25 cellular contexts compared by ENCODE assay signal in the genomic region with DNA sequence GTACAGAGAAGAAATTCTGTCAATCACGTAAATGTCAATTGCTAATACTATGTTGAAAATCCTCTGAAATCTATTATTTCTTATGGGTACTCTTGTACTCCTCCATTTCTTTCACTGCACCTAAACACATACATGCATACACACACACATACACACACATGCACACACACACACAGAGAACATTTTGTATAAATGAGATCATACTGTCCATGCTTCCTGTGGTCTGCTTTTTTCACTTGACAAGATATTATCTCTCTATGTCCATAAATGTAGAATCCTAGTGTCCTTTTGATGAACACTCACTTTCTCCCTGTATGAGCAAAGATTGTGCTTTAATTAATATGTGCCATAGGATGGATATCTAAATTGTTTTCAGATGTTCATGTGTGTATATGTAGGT. TPM values are rescaled to one million over a fixed set of nuclear protein-coding genes. Genes with fewer than 3 reads are reported as not detected.
"Had no signal": no experiment of that assay in that cellular context is flagged by ENCODE, and none has a peak within 500 bp of the region (broad histone marks: within the 10 kb centered on the region; RNA-seq: fewer than 3 reads in every experiment).

No MANE protein-coding gene starts in this region.

- H3K4me1 ChIP-seq: breast epithelium, colonic mucosa, esophagus squamous epithelium, gastroesophageal sphincter, heart left ventricle, upper lobe of left lung had no signal

- H3K27ac Mint-ChIP-seq: activated naive CD8-positive, alpha-beta T cell treated with anti-CD3 and anti-CD28 coated beads for 36 hours; effector memory CD8-positive, alpha-beta T cell; natural killer cell treated with Interleukin-12 subunit alpha and Interleukin-12 subunit beta and Interleukin-15 and Interleukin-18, amount 100 ng/mL, for 72 hours; T-cell had no signal

- ATAC-seq: effector memory CD8-positive, alpha-beta T cell; gastroesophageal sphincter; heart left ventricle; left lobe of liver; natural killer cell treated with Interleukin-12 subunit alpha and Interleukin-12 subunit beta and Interleukin-15 and Interleukin-18, amount 100 ng/mL, for 72 hours; right cardiac atrium; stimulated activated naive CD8-positive, alpha-beta T cell treated with anti-CD3 and anti-CD28 coated beads, Interleukin-15, Interleukin-2, amounts not matched to agents 100 U/mL and 50 U/mL, for 24 hours; T-cell had no signal

- DNase-seq: activated CD4-positive, alpha-beta T cell treated with anti-CD3 and anti-CD28 coated beads for 4 hours; activated CD4-positive, alpha-beta T cell treated with anti-CD3 and anti-CD28 coated beads, Interleukin-2, amount 50 U/mL, for 48 hours; activated CD4-positive, CD25-positive, alpha-beta regulatory T cell; activated naive CD4-positive, alpha-beta T cell treated with Interleukin-2 at 50 U/mL for 16 hours; activated naive CD8-positive, alpha-beta T cell treated with anti-CD3 and anti-CD28 coated beads for 36 hours; activated T-cell treated with anti-CD3 and anti-CD28 coated beads, Interleukin-2, amount 50 U/mL, for 48 hours; colonic mucosa; dorsolateral prefrontal cortex; effector memory CD8-positive, alpha-beta T cell; esophagus squamous epithelium; heart left ventricle; midbrain; right cardiac atrium; stimulated activated CD4-positive, alpha-beta T cell treated with anti-CD3 and anti-CD28 coated beads, Interleukin-12 subunit alpha, Interleukin-12 subunit beta, amount 100 ng/mL, for 4 hours; stimulated activated CD4-positive, alpha-beta T cell treated with anti-CD3 and anti-CD28 coated beads, Interleukin-4, amount 100 ng/mL, for 4 hours; stimulated activated naive CD8-positive, alpha-beta T cell treated with anti-CD3 and anti-CD28 coated beads, Interleukin-15, Interleukin-2, amounts not matched to agents 100 U/mL and 50 U/mL, for 24 hours; T-cell; T1000; upper lobe of left lung had no signal

- H3K4me3 ChIP-seq: breast epithelium, colonic mucosa, dorsolateral prefrontal cortex, esophagus squamous epithelium, gastroesophageal sphincter, heart left ventricle, lung, upper lobe of left lung had no signal

- H3K27me3 Mint-ChIP-seq: effector memory CD8-positive, alpha-beta T cell had no signal

- H3K4me1 Mint-ChIP-seq: activated naive CD8-positive, alpha-beta T cell treated with anti-CD3 and anti-CD28 coated beads for 36 hours; central memory CD8-positive, alpha-beta T cell; T-cell had no signal

- H3K4me3 Mint-ChIP-seq: activated naive CD8-positive, alpha-beta T cell treated with anti-CD3 and anti-CD28 coated beads for 36 hours; central memory CD8-positive, alpha-beta T cell; effector memory CD8-positive, alpha-beta T cell; natural killer cell treated with Interleukin-12 subunit alpha and Interleukin-12 subunit beta and Interleukin-15 and Interleukin-18, amount 100 ng/mL, for 72 hours; T-cell had no signal

- H3K36me3 ChIP-seq: breast epithelium, colonic mucosa, esophagus squamous epithelium, gastroesophageal sphincter, heart left ventricle, upper lobe of left lung had no signal

- H3K9me3 ChIP-seq: breast epithelium, colonic mucosa, esophagus squamous epithelium, gastroesophageal sphincter, heart left ventricle, upper lobe of left lung had no signal

- H3K36me3 Mint-ChIP-seq: activated naive CD8-positive, alpha-beta T cell treated with anti-CD3 and anti-CD28 coated beads for 36 hours; natural killer cell treated with Interleukin-12 subunit alpha and Interleukin-12 subunit beta and Interleukin-15 and Interleukin-18, amount 100 ng/mL, for 72 hours; T-cell had no signal

- H3K27ac ChIP-seq: breast epithelium, colonic mucosa, dorsolateral prefrontal cortex, esophagus squamous epithelium, gastroesophageal sphincter, heart left ventricle, upper lobe of left lung had no signal

- H3K9me3 Mint-ChIP-seq: effector memory CD8-positive, alpha-beta T cell; natural killer cell treated with Interleukin-12 subunit alpha and Interleukin-12 subunit beta and Interleukin-15 and Interleukin-18, amount 100 ng/mL, for 72 hours had no signal

- H3K27me3 ChIP-seq: breast epithelium, colonic mucosa, dorsolateral prefrontal cortex, esophagus squamous epithelium, gastroesophageal sphincter, heart left ventricle, upper lobe of left lung had no signal

RNA-seq across cellular contexts. Expression of gene TLR4, which starts 32.7 kb away (rescaled TPM):
- total RNA-seq: activated naive CD8-positive, alpha-beta T cell treated with anti-CD3 and anti-CD28 coated beads for 36 hours had no signal
